ENCODE assay signal across 18 cellular contexts in the genomic region with DNA sequence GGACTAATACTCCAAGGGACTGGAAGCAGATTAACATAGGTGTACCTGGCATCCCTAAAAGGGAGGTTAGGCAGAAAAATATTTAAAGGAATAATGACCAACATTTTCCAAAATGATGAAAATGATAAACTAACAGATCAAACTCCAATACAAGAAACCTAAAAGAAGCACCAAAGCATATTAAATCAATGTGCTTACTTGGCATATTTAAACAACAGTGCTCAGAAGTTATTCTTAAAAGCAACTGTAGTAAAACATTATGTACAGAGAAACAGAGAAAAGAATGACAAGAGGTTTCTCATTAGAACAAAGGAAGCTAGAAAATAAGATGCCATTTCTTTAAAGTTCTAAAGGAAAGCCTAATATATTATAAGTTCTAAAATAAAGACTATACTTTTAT.
A peak's percentile ranks its signal among the peaks of the same experiment; 100 is the strongest.
DNase-seq lines count a peak whose midpoint lies in the region; ATAC-seq and TF ChIP-seq lines count a peak whose summit lies in the region.
"Had no signal": no experiment of that assay in that cellular context is flagged by ENCODE, and none has a peak within 500 bp of the region (broad histone marks: within the 10 kb centered on the region; RNA-seq: fewer than 3 reads in every experiment).

No MANE protein-coding gene starts in this region.

- no peak overlapping the region for H2AK5ac ChIP-seq in IMR-90 (ENCODE audit: low read depth, low read length)

- H2BK20ac ChIP-seq in IMR-90 (ENCODE audit: low read depth, low read length) = no peak overlapping the region

- no peak overlapping the region for H4K8ac ChIP-seq in IMR-90 (ENCODE audit: low read depth in 2 of 2, low read length in 2 of 2)

- H3K27me3 ChIP-seq in Caco-2 (replicated peaks; ENCODE audit: control insufficient read depth, insufficient read depth, low read length) (no peaks in the 10 kb centered on the region), IMR-90 (ENCODE audit: control insufficient read depth, insufficient read depth, low read length) (no peaks in the 10 kb centered on the region), hepatocyte (no peaks in the 10 kb centered on the region)
- H3K27me3 ChIP-seq: BE2C; BLaER1 treated with 17β-estradiol and CSF1 and Interleukin-3, amounts not matched to agents 10 nM and 100 nM had no signal

- TF ChIP-seq RAD21 in IMR-90 (IDR thresholded peaks at IDR 0.05; ENCODE audit: low read length) = no peak

- H2AFZ ChIP-seq in IMR-90 (replicated peaks; ENCODE audit: low read length, poor library complexity) = no peak overlapping the region
- H2AFZ ChIP-seq in hepatocyte = no peak overlapping the region
- no peak overlapping the region for H2AFZ ChIP-seq in OCI-LY7 (ENCODE audit: low read length)
- H2AFZ ChIP-seq: GM23338 had no signal

- peaks cover 8% of the 10 kb centered on the region; the same call in 1 of the 2 replicates for H3K4me1 ChIP-seq in Caco-2
- no peaks in the 10 kb centered on the region for H3K4me1 ChIP-seq in IMR-90 (ENCODE audit: control insufficient read depth, insufficient read depth, low read length)
- H3K4me1 ChIP-seq in hepatocyte (ENCODE audit: insufficient read depth) = no peaks in the 10 kb centered on the region
- H3K4me1 ChIP-seq in OCI-LY7 (ENCODE audit: insufficient read depth, low read length, poor library complexity, severe bottlenecking) = no peaks in the 10 kb centered on the region
- H3K4me1 ChIP-seq: BE2C; BLaER1 treated with 17β-estradiol and CSF1 and Interleukin-3, amounts not matched to agents 10 nM and 100 nM had no signal

- no peak overlapping the region for H3K4me3 ChIP-seq in Caco-2 (ENCODE audit: low read depth, low read length)
- H3K4me3 ChIP-seq in IMR-90 (ENCODE audit: insufficient read depth, low read depth, low read length) = no peak overlapping the region
- no peak overlapping the region for H3K4me3 ChIP-seq in hepatocyte
- no peak overlapping the region for H3K4me3 ChIP-seq in OCI-LY7 (ENCODE audit: low read depth, low read length, poor library complexity, severe bottlenecking)
- H3K4me3 ChIP-seq: BLaER1 treated with 17β-estradiol and CSF1 and Interleukin-3, amounts not matched to agents 10 nM and 100 nM; GM23338 had no signal

- H3K27ac ChIP-seq in IMR-90 (ENCODE audit: insufficient read depth, low read length) = no peak overlapping the region
- H3K27ac ChIP-seq in hepatocyte = peak overlapping the region; percentile 66
- H3K27ac ChIP-seq in OCI-LY7 (ENCODE audit: low read depth, low read length, poor library complexity, severe bottlenecking) = no peak overlapping the region
- H3K27ac ChIP-seq: BLaER1 treated with 17β-estradiol and CSF1 and Interleukin-3, amounts not matched to agents 10 nM and 100 nM had no signal

- no peak overlapping the region for H3K18ac ChIP-seq in IMR-90 (ENCODE audit: low read depth, low read length)

- H3K9me1 ChIP-seq in IMR-90 (ENCODE audit: insufficient read depth, low read length) = no peaks in the 10 kb centered on the region

- H4K5ac ChIP-seq in IMR-90 (ENCODE audit: low read depth, low read length) = no peak overlapping the region

- peak overlapping the region; percentile 64 for H3K27ac Mint-ChIP-seq in Caco-2 (ENCODE audit: unreplicated experiment)
- H3K27ac Mint-ChIP-seq: CD14-positive monocyte; CD4-positive, alpha-beta T cell; CD8-positive, alpha-beta memory T cell; GM23338 had no signal

- no peak overlapping the region for H4K91ac ChIP-seq in IMR-90 (ENCODE audit: insufficient read depth, low read depth, low read length)

- H3K23ac ChIP-seq in IMR-90 (ENCODE audit: low read depth, low read length) = no peak overlapping the region

- H3K79me2 ChIP-seq in hepatocyte (no peaks in the 10 kb centered on the region), OCI-LY7 (ENCODE audit: insufficient read depth, low read depth, low read length) (no peaks in the 10 kb centered on the region)

- no TSS peak for BruUV-seq in Caco-2 (replicated peaks; lab: Mats Ljungman, UMichigan)
- no TSS peak for BruUV-seq in IMR-90 (replicated peaks; lab: Mats Ljungman, UMichigan)
- no TSS peak for BruUV-seq in OCI-LY7 (replicated peaks; lab: Mats Ljungman, UMichigan)

- no peak overlapping the region for H2BK5ac ChIP-seq in IMR-90 (ENCODE audit: low read depth, low read length, poor library complexity, severe bottlenecking)

- no peak for TF ChIP-seq POLR2A in IMR-90 (IDR thresholded peaks at IDR 0.05; ENCODE audit: low read depth, low read length)

- H2BK120ac ChIP-seq in IMR-90 (ENCODE audit: low read depth, low read length) = no peak overlapping the region

- no peak for DNase-seq in Caco-2
- DNase-seq in IMR-90 = no peak
- DNase-seq in hepatocyte (ENCODE audit: low spot score) = no peak
- no peak for DNase-seq in stimulated activated naive CD8-positive, alpha-beta T cell treated with anti-CD3 and anti-CD28 coated beads, Interleukin-15, Interleukin-2, amounts not matched to agents 100 U/mL and 50 U/mL, for 24 hours
- no peak for DNase-seq in OCI-LY7 (ENCODE audit: low spot score)
- DNase-seq: AML-193; BE2C; Calu3; CD4-positive, alpha-beta T cell; CD8-positive, alpha-beta memory T cell; DMS79 treated with DMSO at 0.1 percent for 48 hours; GF-D8 had no signal

- H2BK15ac ChIP-seq in IMR-90 (ENCODE audit: low read depth, low read length) = no peak overlapping the region

- in situ Hi-C loops in IMR-90 (cut with MboI; ENCODE audit: low sequenced_read_pairs) = no loop called here

- H3K9me3 ChIP-seq in Caco-2 (peaks cover 5% of the 10 kb centered on the region; the same call in 1 of the 2 replicates), IMR-90 (ENCODE audit: control insufficient read depth, insufficient read depth, low read length) (peaks cover 9% of the 10 kb centered on the region), hepatocyte (ENCODE audit: low read depth) (no peaks in the 10 kb centered on the region), OCI-LY7 (ENCODE audit: low read length) (no peaks in the 10 kb centered on the region)
- H3K9me3 ChIP-seq: BE2C had no signal

- no peaks in the 10 kb centered on the region for H3K79me1 ChIP-seq in IMR-90 (ENCODE audit: low read depth in 1 of 2, low read length in 2 of 2)

- intact Hi-C loops in Caco-2 (cut with micrococcal nuclease; ENCODE audit: unreplicated experiment) (no loop called here), IMR-90 (cut with micrococcal nuclease) (no loop called here), OCI-LY7 (cut with micrococcal nuclease; ENCODE audit: unreplicated experiment) (no loop called here)

- peaks cover 22% of the 10 kb centered on the region for H3K9me3 Mint-ChIP-seq in Caco-2 (ENCODE audit: unreplicated experiment)

- H2AK9ac ChIP-seq in IMR-90 (replicated peaks; ENCODE audit: low read depth, low read length, poor library complexity) = no peak overlapping the region

- no peaks in the 10 kb centered on the region for H3K36me3 Mint-ChIP-seq in Caco-2 (ENCODE audit: insufficient read depth, unreplicated experiment)
- H3K36me3 Mint-ChIP-seq: CD14-positive monocyte; CD8-positive, alpha-beta memory T cell had no signal

- H3K4ac ChIP-seq in IMR-90 (ENCODE audit: low read depth, low read length) = no peak overlapping the region

- H3K27me3 Mint-ChIP-seq in Caco-2 (ENCODE audit: insufficient read depth, unreplicated experiment) = no peaks in the 10 kb centered on the region
- H3K27me3 Mint-ChIP-seq: CD4-positive, alpha-beta T cell; CD8-positive, alpha-beta memory T cell had no signal

- no peaks in the 10 kb centered on the region for H3K9me2 ChIP-seq in hepatocyte (replicated peaks; ENCODE audit: insufficient read depth)
- H3K9me2 ChIP-seq in OCI-LY7 (ENCODE audit: insufficient read depth, low read length) = no peaks in the 10 kb centered on the region

- CTCF ChIA-PET in Caco-2 (lab: Charles Lee) (no interaction called here), IMR-90 (lab: Yijun Ruan, JAX) (no interaction called here), OCI-LY7 (lab: Charles Lee; ENCODE audit: unreplicated experiment) (no interaction called here)

- dilution Hi-C loops in IMR-90 (cut with HindIII; ENCODE audit: low sequenced_read_pairs, unreplicated experiment) = no loop called here

- no peak overlapping the region for H3K4me3 Mint-ChIP-seq in Caco-2 (ENCODE audit: unreplicated experiment)
- H3K4me3 Mint-ChIP-seq: CD14-positive monocyte; CD4-positive, alpha-beta T cell; CD8-positive, alpha-beta memory T cell; GM23338; H9 had no signal

- TF ChIP-seq CTCF in Caco-2 (IDR thresholded peaks at IDR 0.05; ENCODE audit: insufficient read depth in 1 of 2, low read depth in 1 of 2, low read length in 1 of 2, severe bottlenecking in 1 of 2, unreplicated experiment in 1 of 2) (no peak), IMR-90 (conservative IDR thresholded peaks at IDR 0.05; ENCODE audit: low read depth, low read length) (no peak), hepatocyte (IDR thresholded peaks at IDR 0.05; ENCODE audit: poor library complexity) (no peak), OCI-LY7 (conservative IDR thresholded peaks at IDR 0.05; ENCODE audit: low read length) (no peak)

- ATAC-seq in IMR-90 (ENCODE audit: low read depth) (no peak), HG03460 (IDR thresholded peaks at IDR 0.05; ENCODE audit: unreplicated experiment) (no peak)
- no peak for ATAC-seq in stimulated activated naive CD8-positive, alpha-beta T cell treated with anti-CD3 and anti-CD28 coated beads, Interleukin-15, Interleukin-2, amounts not matched to agents 100 U/mL and 50 U/mL, for 24 hours
- ATAC-seq: GM23338, HCT116 had no signal

- H3K4me1 Mint-ChIP-seq in Caco-2 (ENCODE audit: low read depth, unreplicated experiment) = peaks cover 6% of the 10 kb centered on the region
- H3K4me1 Mint-ChIP-seq: CD8-positive, alpha-beta memory T cell had no signal

- no peak overlapping the region for H3K14ac ChIP-seq in IMR-90 (replicated peaks; ENCODE audit: low read depth, low read length)

- POLR2A ChIA-PET in Caco-2 (lab: Charles Lee) = no interaction called here
- POLR2A ChIA-PET in IMR-90 (lab: Charles Lee; ENCODE audit: unreplicated experiment) = no interaction called here
- POLR2A ChIA-PET in OCI-LY7 (lab: Charles Lee) = no interaction called here

- no peak overlapping the region for H3K4me2 ChIP-seq in IMR-90 (ENCODE audit: low read depth, low read length)
- H3K4me2 ChIP-seq in hepatocyte = no peak overlapping the region
- H3K4me2 ChIP-seq in OCI-LY7 (ENCODE audit: low read length) = no peak overlapping the region
- H3K4me2 ChIP-seq: BLaER1 treated with 17β-estradiol and CSF1 and Interleukin-3, amounts not matched to agents 10 nM and 100 nM; GM23338 had no signal

- no peak overlapping the region for H3K9ac ChIP-seq in IMR-90 (ENCODE audit: low read depth, low read length)
- H3K9ac ChIP-seq: BLaER1 treated with 17β-estradiol and CSF1 and Interleukin-3, amounts not matched to agents 10 nM and 100 nM had no signal

- H4K20me1 ChIP-seq in IMR-90 (ENCODE audit: insufficient read depth, low read length) (no peaks in the 10 kb centered on the region), hepatocyte (ENCODE audit: insufficient read depth, poor library complexity, severe bottlenecking) (no peaks in the 10 kb centered on the region), OCI-LY7 (ENCODE audit: insufficient read depth, low read length) (no peaks in the 10 kb centered on the region)
- H4K20me1 ChIP-seq: BLaER1 treated with 17β-estradiol and CSF1 and Interleukin-3, amounts not matched to agents 10 nM and 100 nM had no signal

- H3K56ac ChIP-seq in IMR-90 (ENCODE audit: extremely low read depth, insufficient read depth, low read length) = no peak overlapping the region

- H3K36me3 ChIP-seq in Caco-2 (ENCODE audit: control insufficient read depth, insufficient read depth, low read length) (no peaks in the 10 kb centered on the region), IMR-90 (ENCODE audit: control insufficient read depth, insufficient read depth, low read length) (no peaks in the 10 kb centered on the region), hepatocyte (replicated peaks; ENCODE audit: insufficient read depth, low read depth) (no peaks in the 10 kb centered on the region), OCI-LY7 (ENCODE audit: insufficient read depth, low read length) (no peaks in the 10 kb centered on the region)
- H3K36me3 ChIP-seq: BE2C; BLaER1 treated with 17β-estradiol and CSF1 and Interleukin-3, amounts not matched to agents 10 nM and 100 nM had no signal
